Comparison of ENCODE assay signal across 15 cellular contexts in the genomic region with DNA sequence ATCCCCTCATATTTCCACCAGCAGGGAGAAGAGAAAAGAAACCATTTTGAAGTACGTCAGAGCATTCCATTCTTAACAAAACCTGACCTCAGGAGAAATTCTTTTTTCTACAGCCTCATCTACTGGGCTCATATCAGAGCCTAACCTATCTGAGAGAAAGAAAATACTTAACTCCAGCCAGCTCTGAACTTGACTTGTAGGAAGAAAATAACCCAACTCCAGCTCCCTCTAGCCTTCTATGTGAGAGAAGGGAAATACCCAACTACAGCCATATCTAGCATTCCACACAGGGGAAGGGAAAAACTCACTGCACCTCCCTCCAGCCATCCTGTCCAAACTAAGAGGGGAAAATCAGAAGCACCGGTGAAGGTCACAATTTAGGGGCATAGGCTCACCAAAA.
"Had no signal": no experiment of that assay in that cellular context is flagged by ENCODE, and none has a peak within 500 bp of the region (broad histone marks: within the 10 kb centered on the region; RNA-seq: fewer than 3 reads in every experiment).

No MANE protein-coding gene starts in this region.

- H3K4me1 ChIP-seq: tibial artery had no signal

- DNase-seq: activated CD4-positive, CD25-positive, alpha-beta regulatory T cell treated with anti-CD3 and anti-CD28 coated beads, Interleukin-2, amount 50 U/mL, for 72 hours; activated naive CD4-positive, alpha-beta T cell; activated T-cell treated with anti-CD3 and anti-CD28 coated beads for 4 hours; effector CD8-positive, alpha-beta T cell; foreskin melanocyte; head of caudate nucleus; mammary epithelial cell; mucosa of descending colon; naive thymus-derived CD4-positive, alpha-beta T cell; stimulated activated CD4-positive, alpha-beta T cell treated with anti-CD3 and anti-CD28 coated beads, Interleukin-4, amount 100 ng/mL, for 24 hours; stimulated activated naive CD4-positive, alpha-beta T cell; tibial artery had no signal

- H3K9me3 ChIP-seq: mucosa of descending colon, tibial artery had no signal

- H3K4me3 ChIP-seq: mucosa of descending colon, skin epidermis, tibial artery had no signal

- H3K27me3 Mint-ChIP-seq: naive thymus-derived CD4-positive, alpha-beta T cell had no signal

- H3K9me3 Mint-ChIP-seq: central memory CD8-positive, alpha-beta T cell; naive thymus-derived CD4-positive, alpha-beta T cell had no signal

- H3K27ac Mint-ChIP-seq: naive thymus-derived CD4-positive, alpha-beta T cell had no signal

- H3K27me3 ChIP-seq: tibial artery had no signal

- H3K27ac ChIP-seq: skin epidermis, tibial artery had no signal

- ATAC-seq: mucosa of descending colon; naive thymus-derived CD4-positive, alpha-beta T cell had no signal

- H3K4me1 Mint-ChIP-seq: central memory CD8-positive, alpha-beta T cell had no signal

- FAIRE-seq: astrocyte had no signal

- H3K4me3 Mint-ChIP-seq: central memory CD8-positive, alpha-beta T cell; naive thymus-derived CD4-positive, alpha-beta T cell had no signal
